In the genomic region with DNA sequence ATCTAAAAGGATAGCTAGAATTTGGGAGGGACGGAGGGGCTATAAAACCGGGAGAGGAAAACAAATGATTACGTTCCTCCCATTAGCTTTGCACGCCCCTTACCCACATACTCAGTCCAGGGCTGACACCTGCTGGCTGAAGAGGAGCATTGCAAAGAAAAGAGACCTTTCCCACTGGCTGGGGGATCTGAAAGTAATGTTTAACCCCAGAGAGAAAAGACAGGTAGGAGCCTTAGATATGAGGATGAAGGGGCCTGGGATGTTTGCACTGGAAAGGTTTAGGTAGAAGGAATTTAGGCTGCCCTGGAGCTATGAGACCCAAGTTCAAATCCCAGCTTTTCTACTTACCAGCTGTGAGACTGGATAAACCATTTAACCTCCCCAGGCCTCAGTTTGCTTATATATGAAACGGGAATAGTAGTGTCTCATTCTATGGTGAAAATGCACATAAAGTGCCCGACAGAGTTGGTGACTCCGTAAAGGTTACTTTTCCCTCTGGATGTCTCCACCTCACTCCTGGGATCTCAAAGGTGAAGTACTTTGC, we compare ENCODE assay signal across 9 cellular contexts.
A peak's percentile ranks its signal among the peaks of the same experiment; 100 is the strongest.
DNase-seq lines count a peak whose midpoint lies in the region; ATAC-seq, FAIRE-seq and TF ChIP-seq lines count a peak whose summit lies in the region.
"Had no signal": no experiment of that assay in that cellular context is flagged by ENCODE, and none has a peak within 500 bp of the region (broad histone marks: within the 10 kb centered on the region; RNA-seq: fewer than 3 reads in every experiment).

No MANE protein-coding gene starts in this region.

- H3K79me2 ChIP-seq in PC-3 (ENCODE audit: low read length) (no peaks in the 10 kb centered on the region), astrocyte (ENCODE audit: insufficient read depth, low read length) (no peaks in the 10 kb centered on the region)

- H3K27me3 ChIP-seq in PC-3 (ENCODE audit: low read length) (peaks cover 2% of the 10 kb centered on the region; the same call in 1 of the 2 replicates), astrocyte (ENCODE audit: insufficient read depth, low read length) (peaks cover 3% of the 10 kb centered on the region)

- H3K4me3 Mint-ChIP-seq in astrocyte (ENCODE audit: unreplicated experiment): no peak overlapping the region

- ATAC-seq in GM19467 (IDR thresholded peaks at IDR 0.05; ENCODE audit: unreplicated experiment) (peak; percentile 83), PC-3 (peak; percentile 75), HG03039 (IDR thresholded peaks at IDR 0.05; ENCODE audit: unreplicated experiment) (no peak)

- no peak overlapping the region for H3K27ac Mint-ChIP-seq in astrocyte (ENCODE audit: unreplicated experiment)

- TF ChIP-seq CTCF in PC-3 (conservative IDR thresholded peaks at IDR 0.05; ENCODE audit: low read depth, low read length) (peak; percentile 88), astrocyte (IDR thresholded peaks at IDR 0.05; ENCODE audit: insufficient read depth, low read depth, low read length) (peak; percentile 96)

- H3K36me3 Mint-ChIP-seq in astrocyte (ENCODE audit: low read depth, unreplicated experiment): no peaks in the 10 kb centered on the region

- H3F3A ChIP-seq in PC-3 (ENCODE audit: low read length, unreplicated experiment): no peaks in the 10 kb centered on the region

- no peaks in the 10 kb centered on the region for H4K20me1 ChIP-seq in PC-3 (ENCODE audit: low read length)
- no peaks in the 10 kb centered on the region for H4K20me1 ChIP-seq in astrocyte (ENCODE audit: insufficient read depth, low read length)

- BruUV-seq in PC-3 (replicated peaks; lab: Mats Ljungman, UMichigan): no TSS peak

- H3K9ac ChIP-seq in PC-3 (ENCODE audit: low read length) (no peak overlapping the region), astrocyte (ENCODE audit: low read length) (peak overlapping the region; percentile 55)

- intact Hi-C loops in PC-3 (cut with micrococcal nuclease): loop anchor here (2.0 kb wide), 1 partner anchor 468 kb away; no protein-coding TSS in a partner anchor

- CTCF ChIA-PET in PC-3 (lab: Charles Lee): interaction anchor here (0.6 to 1.2 kb wide), 2 partner anchors 1432 to 1451 kb away, joined by 9 to 11 read pairs; no protein-coding TSS in a partner anchor

- H3K9me3 ChIP-seq in PC-3 (ENCODE audit: low read length) (no peaks in the 10 kb centered on the region), astrocyte (ENCODE audit: insufficient read depth, low read depth, low read length) (no peaks in the 10 kb centered on the region)

- H3K4me2 ChIP-seq in PC-3 (ENCODE audit: low read length) (peak overlapping the region; percentile 64), astrocyte (ENCODE audit: low read length) (peak overlapping the region; percentile 85)

- no peaks in the 10 kb centered on the region for H3K36me3 ChIP-seq in PC-3 (ENCODE audit: low read depth, low read length)
- no peaks in the 10 kb centered on the region for H3K36me3 ChIP-seq in astrocyte (ENCODE audit: insufficient read depth, low read length)

- POLR2A ChIA-PET in PC-3 (lab: Charles Lee; ENCODE audit: unreplicated experiment): no interaction called here

- H2AFZ ChIP-seq in PC-3 (ENCODE audit: low read length) (peak overlapping the region; percentile 50; the same call in 1 of the 2 replicates), astrocyte (ENCODE audit: low read depth, low read length) (peak overlapping the region; percentile 68)

- no peak overlapping the region for H3K27ac ChIP-seq in PC-3 (ENCODE audit: low read length)
- no peak overlapping the region for H3K27ac ChIP-seq in astrocyte (ENCODE audit: low read depth, low read length)

- H3K4me3 ChIP-seq in PC-3 (ENCODE audit: low read length) (no peak overlapping the region), astrocyte (ENCODE audit: insufficient read depth, low read depth, low read length) (peak overlapping the region; percentile 42), skeletal muscle cell (ENCODE audit: low read depth, low read length) (peak overlapping the region; percentile 20)

- H3K4me1 Mint-ChIP-seq in astrocyte (ENCODE audit: low read depth, unreplicated experiment): peaks cover 10% of the 10 kb centered on the region

- no peaks in the 10 kb centered on the region for H3K4me1 ChIP-seq in PC-3 (ENCODE audit: insufficient read depth, low read length)
- H3K4me1 ChIP-seq in astrocyte (ENCODE audit: insufficient read depth, low read length): peaks cover 5% of the 10 kb centered on the region

- peak; percentile 37 for FAIRE-seq in astrocyte (lab: Jason Lieb, UNC)
- FAIRE-seq: colon had no signal

- DNase-seq in DMS153 treated with DMSO at 0.1 percent for 48 hours (lab: John Stamatoyannopoulos, UW; ENCODE audit: unreplicated experiment): peak; percentile 3
- peak; percentile 75 for DNase-seq in HuH-7.5 (ENCODE audit: low spot score)
- peak; percentile 64 for DNase-seq in PC-3
- DNase-seq in astrocyte (ENCODE audit: low read depth): no peak
- peak; percentile 37 to 55 for DNase-seq in hippocampal formation (lab: John Stamatoyannopoulos, UW)
- no peak for DNase-seq in skeletal muscle cell (ENCODE audit: low read depth)

- peaks cover 17% of the 10 kb centered on the region for H3K27me3 Mint-ChIP-seq in astrocyte (ENCODE audit: low read depth, unreplicated experiment)

- no peaks in the 10 kb centered on the region for H3K9me3 Mint-ChIP-seq in astrocyte (ENCODE audit: unreplicated experiment)

- no peaks in the 10 kb centered on the region for H3K9me2 ChIP-seq in PC-3 (replicated peaks; ENCODE audit: low read length)

Comparison
In these comparisons a context has a peak if more than half of its experiments do, and no peak if none do; other contexts are left out.
1. DNase-seq: peak in DMS153 treated with DMSO at 0.1 percent for 48 hours (single experiment), HuH-7.5 (single experiment), PC-3 (single experiment) and hippocampal formation (2 of 2); none in astrocyte (single experiment) and skeletal muscle cell (single experiment).